In genomic region chr1:119956306-119956705, GRCh38 we compare ENCODE assay signal across 20 cellular contexts. TPM values are rescaled to one million over a fixed set of nuclear protein-coding genes. Genes with fewer than 3 reads are reported as not detected.
"Had no signal": no experiment of that assay in that cellular context is flagged by ENCODE, and none has a peak within 500 bp of the region (broad histone marks: within the 10 kb centered on the region; RNA-seq: fewer than 3 reads in every experiment).

No MANE protein-coding gene starts in this region.

- H3K4me1 ChIP-seq: parathyroid adenoma, testis had no signal

- H3K79me2 ChIP-seq: parathyroid adenoma had no signal

- H3K27ac Mint-ChIP-seq: stimulated activated naive CD8-positive, alpha-beta T cell treated with anti-CD3 and anti-CD28 coated beads, Interleukin-15, Interleukin-2, amounts not matched to agents 100 ng/mL and 50 ng/mL, for 24 hours had no signal

- H3K27me3 ChIP-seq: gastrocnemius medialis, testis had no signal

- ATAC-seq: activated CD4-positive, CD25-positive, alpha-beta regulatory T cell treated with anti-CD3 and anti-CD28 coated beads, Interleukin-2, amount 50 U/mL, for 24 hours; gastrocnemius medialis had no signal

- H3K9me3 ChIP-seq: gastrocnemius medialis, testis had no signal

- H3K4me3 Mint-ChIP-seq: stimulated activated naive CD8-positive, alpha-beta T cell treated with anti-CD3 and anti-CD28 coated beads, Interleukin-15, Interleukin-2, amounts not matched to agents 100 ng/mL and 50 ng/mL, for 24 hours had no signal

- H3K9me3 Mint-ChIP-seq: stimulated activated naive CD8-positive, alpha-beta T cell treated with anti-CD3 and anti-CD28 coated beads, Interleukin-15, Interleukin-2, amounts not matched to agents 100 ng/mL and 50 ng/mL, for 24 hours had no signal

- H2AFZ ChIP-seq: parathyroid adenoma had no signal

- FAIRE-seq: bronchial epithelial cell, endothelial cell of umbilical vein had no signal

- H3K27me3 Mint-ChIP-seq: stimulated activated naive CD8-positive, alpha-beta T cell treated with anti-CD3 and anti-CD28 coated beads, Interleukin-15, Interleukin-2, amounts not matched to agents 100 ng/mL and 50 ng/mL, for 24 hours had no signal

- H3K9ac ChIP-seq: parathyroid adenoma had no signal

- DNase-seq: activated CD4-positive, alpha-beta T cell treated with anti-CD3 and anti-CD28 coated beads, Interleukin-2, amount 50 U/mL, for 48 hours; activated CD8-positive, alpha-beta memory T cell treated with anti-CD3 and anti-CD28 coated beads, Interleukin-2, amount 50 U/mL, for 48 hours; activated naive CD4-positive, alpha-beta T cell treated with Interleukin-2 at 50 U/mL for 16 hours; amniotic stem cell; effector CD4-positive, alpha-beta T cell; gastrocnemius medialis; stimulated activated CD4-positive, alpha-beta T cell treated with anti-CD3 and anti-CD28 coated beads, Interleukin-15, amount 100 ng/mL, for 24 hours; stimulated activated CD4-positive, alpha-beta T cell treated with anti-CD3 and anti-CD28 coated beads, Interleukin-4, amount 100 ng/mL, for 24 hours; SW 1271; testis had no signal

- H3K4me3 ChIP-seq: gastrocnemius medialis, testis had no signal

- H3K27ac ChIP-seq: gastrocnemius medialis, parathyroid adenoma, testis had no signal

RNA-seq across cellular contexts. Expression of gene ADAM30, which starts 60.0 kb away (rescaled TPM):
- total RNA-seq: bronchial epithelial cell, endothelial cell of umbilical vein, fibroblast of lung, gastrocnemius medialis, kidney epithelial cell, lower leg skin, renal cortical epithelial cell, urinary bladder had no signal
- polyA plus RNA-seq: endothelial cell of umbilical vein, fibroblast of lung, urinary bladder had no signal
